ENCODE assay signal across 12 cellular contexts in the genomic region with DNA sequence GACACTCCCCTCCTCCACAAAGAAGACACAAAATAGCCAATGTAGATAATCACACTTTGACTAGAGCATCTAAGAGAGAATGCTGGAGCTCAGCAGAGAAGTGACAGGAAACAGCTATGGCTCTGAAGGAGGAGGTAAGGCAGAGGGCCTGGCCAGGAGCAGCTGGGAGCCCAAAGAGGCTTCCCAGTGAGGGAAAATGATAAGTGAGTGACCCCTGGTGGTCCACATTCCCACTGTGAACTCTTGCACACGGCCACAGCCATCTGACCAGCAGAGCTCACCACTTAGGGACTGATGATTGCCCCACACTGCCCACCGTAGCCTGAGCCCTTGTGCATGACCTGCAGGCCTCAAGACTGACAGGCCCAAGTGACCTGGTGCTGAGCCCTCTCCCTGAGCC.
DNase-seq lines count a peak whose midpoint lies in the region; ATAC-seq lines count a peak whose summit lies in the region.
"Had no signal": no experiment of that assay in that cellular context is flagged by ENCODE, and none has a peak within 500 bp of the region (broad histone marks: within the 10 kb centered on the region; RNA-seq: fewer than 3 reads in every experiment).

No MANE protein-coding gene starts in this region.

- H3K27me3 ChIP-seq in mesendoderm (ENCODE audit: insufficient read depth, low read length, poor library complexity) = no peaks in the 10 kb centered on the region

- H4K8ac ChIP-seq in mesendoderm (ENCODE audit: low read depth, low read length) = no peak overlapping the region

- peak; percentile 55 for DNase-seq in mesendoderm
- no peak for DNase-seq in activated CD4-positive, alpha-beta memory T cell treated with anti-CD3 and anti-CD28 coated beads for 36 hours
- no peak for DNase-seq in kidney glomerular epithelial cell (lab: John Stamatoyannopoulos, UW)
- no peak for DNase-seq in activated CD8-positive, alpha-beta memory T cell treated with anti-CD3 and anti-CD28 coated beads for 24 hours
- DNase-seq in stimulated activated CD4-positive, alpha-beta T cell treated with anti-CD3 and anti-CD28 coated beads, Interleukin-2, amount 100 ng/mL, for 48 hours = no peak
- DNase-seq: activated naive CD4-positive, alpha-beta T cell treated with anti-CD3 and anti-CD28 coated beads for 36 hours; effector CD8-positive, alpha-beta T cell; NCI-H2029 treated with DMSO at 0.1 percent for 48 hours; stimulated activated CD8-positive, alpha-beta memory T cell treated with anti-CD3 and anti-CD28 coated beads, Interleukin-4, amount 100 ng/mL, for 48 hours had no signal

- POLR2A ChIA-PET in activated CD4-positive, alpha-beta memory T cell treated with anti-CD3 and anti-CD28 coated beads for 36 hours (lab: Charles Lee) = no interaction called here

- peak; percentile 51 for ATAC-seq in GM18519 (IDR thresholded peaks at IDR 0.05; ENCODE audit: low FRiP score, unreplicated experiment)
- ATAC-seq in GM21619 (IDR thresholded peaks at IDR 0.05; ENCODE audit: unreplicated experiment) = peak; percentile 56
- ATAC-seq in HG03378 (IDR thresholded peaks at IDR 0.05; ENCODE audit: unreplicated experiment) = peak; percentile 75

- H3K23ac ChIP-seq in mesendoderm (ENCODE audit: low read length) = no peak overlapping the region

- no peaks in the 10 kb centered on the region for H3K4me1 Mint-ChIP-seq in activated CD4-positive, alpha-beta memory T cell treated with anti-CD3 and anti-CD28 coated beads for 36 hours (ENCODE audit: low read depth)

- H3K36me3 Mint-ChIP-seq in activated CD4-positive, alpha-beta memory T cell treated with anti-CD3 and anti-CD28 coated beads for 36 hours = no peaks in the 10 kb centered on the region

- no peak overlapping the region for H3K9ac ChIP-seq in mesendoderm (ENCODE audit: low read length)

- no peaks in the 10 kb centered on the region for H3K79me2 ChIP-seq in mesendoderm (ENCODE audit: control insufficient read depth, insufficient read depth, low read length)

- H3K36me3 ChIP-seq in mesendoderm (ENCODE audit: control insufficient read depth, insufficient read depth, low read length) = no peaks in the 10 kb centered on the region

- H3K4me3 Mint-ChIP-seq in activated CD4-positive, alpha-beta memory T cell treated with anti-CD3 and anti-CD28 coated beads for 36 hours = no peak overlapping the region
- H3K4me3 Mint-ChIP-seq: activated naive CD4-positive, alpha-beta T cell treated with anti-CD3 and anti-CD28 coated beads for 36 hours had no signal

- peaks cover 10% of the 10 kb centered on the region for H3K9me3 Mint-ChIP-seq in activated CD4-positive, alpha-beta memory T cell treated with anti-CD3 and anti-CD28 coated beads for 36 hours

- H3K4me3 ChIP-seq in mesendoderm (ENCODE audit: low read length) = no peak overlapping the region

- no peak overlapping the region for H2BK5ac ChIP-seq in mesendoderm (ENCODE audit: low read length)

- no peak overlapping the region for H3K27ac ChIP-seq in mesendoderm (ENCODE audit: low read depth, low read length)

- no peak overlapping the region for H2BK15ac ChIP-seq in mesendoderm (replicated peaks; ENCODE audit: low read depth)

- CTCF ChIA-PET in activated CD4-positive, alpha-beta memory T cell treated with anti-CD3 and anti-CD28 coated beads for 36 hours (lab: Charles Lee) = no interaction called here

- H4K5ac ChIP-seq in mesendoderm (ENCODE audit: low read length) = no peak overlapping the region

- no peaks in the 10 kb centered on the region for H3K4me1 ChIP-seq in mesendoderm (ENCODE audit: control insufficient read depth, low read depth, low read length)

- no peak overlapping the region for H3K4me2 ChIP-seq in mesendoderm (ENCODE audit: low read length)

- no CpG with 5 or more reads among the region's 2 CpGs for WGBS in mesendoderm (ENCODE audit: extremely low coverage, insufficient coverage, low lambda C conversion rate)

- H3K18ac ChIP-seq in mesendoderm (ENCODE audit: low read length) = no peak overlapping the region

- H2AK5ac ChIP-seq in mesendoderm (ENCODE audit: low read length) = no peak overlapping the region

- no peak overlapping the region for H3K56ac ChIP-seq in mesendoderm (ENCODE audit: low read length)

- H3K27me3 Mint-ChIP-seq in activated CD4-positive, alpha-beta memory T cell treated with anti-CD3 and anti-CD28 coated beads for 36 hours = no peaks in the 10 kb centered on the region

- H3K4ac ChIP-seq in mesendoderm (ENCODE audit: low read depth, low read length) = no peak overlapping the region

- intact Hi-C loops in activated CD4-positive, alpha-beta memory T cell treated with anti-CD3 and anti-CD28 coated beads for 36 hours (cut with micrococcal nuclease) = no loop called here

- no peak overlapping the region for H3K27ac Mint-ChIP-seq in activated CD4-positive, alpha-beta memory T cell treated with anti-CD3 and anti-CD28 coated beads for 36 hours
- H3K27ac Mint-ChIP-seq: activated naive CD4-positive, alpha-beta T cell treated with anti-CD3 and anti-CD28 coated beads for 36 hours had no signal

- no peak overlapping the region for H2BK120ac ChIP-seq in mesendoderm (ENCODE audit: low read depth, low read length)

- no peaks in the 10 kb centered on the region for H3K79me1 ChIP-seq in mesendoderm (ENCODE audit: low read length)
